ENCODE assay signal across 18 cellular contexts in the genomic region with DNA sequence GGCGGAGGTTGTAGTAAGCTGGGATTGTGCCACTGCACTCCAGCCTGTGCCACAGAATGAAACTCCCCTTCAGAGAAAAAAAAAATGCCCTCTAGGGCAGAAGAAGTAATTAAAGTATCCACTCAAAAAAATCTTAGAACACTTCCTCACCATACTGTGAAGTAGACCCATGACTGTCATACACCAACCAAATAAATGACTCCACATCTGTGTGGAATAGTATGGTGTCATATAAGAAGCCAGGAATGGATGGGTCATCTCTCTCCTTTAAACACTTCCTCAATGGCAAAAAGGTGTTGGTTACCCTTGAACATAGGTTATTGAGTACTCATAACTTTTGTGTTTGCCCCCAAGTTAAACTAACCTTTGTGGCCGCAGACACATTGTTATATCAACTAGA. TPM values are rescaled to one million over a fixed set of nuclear protein-coding genes. Genes with fewer than 3 reads are reported as not detected.
DNase-seq lines count a peak whose midpoint lies in the region; ATAC-seq and TF ChIP-seq lines count a peak whose summit lies in the region.
"Had no signal": no experiment of that assay in that cellular context is flagged by ENCODE, and none has a peak within 500 bp of the region (broad histone marks: within the 10 kb centered on the region; RNA-seq: fewer than 3 reads in every experiment).

No MANE protein-coding gene starts in this region.

- intact Hi-C loops in psoas muscle (cut with DNase I) = no loop called here

- no peak overlapping the region for H3K4me3 ChIP-seq in psoas muscle

- peaks cover 19 to 20% of the 10 kb centered on the region in 2 donors for H3K9me3 Mint-ChIP-seq in stimulated activated naive CD8-positive, alpha-beta T cell treated with anti-CD3 and anti-CD28 coated beads, Interleukin-15, amount 100 ng/mL, for 72 hours
- H3K9me3 Mint-ChIP-seq in activated T-helper 17 cell treated with anti-CD3 and anti-CD28 coated beads, Interleukin-2, amount 50 U/mL, for 72 hours = peaks cover 18% of the 10 kb centered on the region
- H3K9me3 Mint-ChIP-seq: HFFc6 had no signal

- no peak overlapping the region for H3K4me3 Mint-ChIP-seq in stimulated activated naive CD8-positive, alpha-beta T cell treated with anti-CD3 and anti-CD28 coated beads, Interleukin-15, amount 100 ng/mL, for 72 hours
- H3K4me3 Mint-ChIP-seq in activated T-helper 17 cell treated with anti-CD3 and anti-CD28 coated beads, Interleukin-2, amount 50 U/mL, for 72 hours = no peak overlapping the region
- H3K4me3 Mint-ChIP-seq: CD4-positive, CD25-positive, alpha-beta regulatory T cell; HFFc6 had no signal

- peaks cover 28% of the 10 kb centered on the region for H3K36me3 Mint-ChIP-seq in activated T-helper 17 cell treated with anti-CD3 and anti-CD28 coated beads, Interleukin-2, amount 50 U/mL, for 72 hours (ENCODE audit: low read depth)

- H3K27me3 ChIP-seq in psoas muscle (ENCODE audit: insufficient read depth in 3 of 3, low read length in 2 of 3) = no peaks in the 10 kb centered on the region
- H3K27me3 ChIP-seq: BE2C had no signal

- TF ChIP-seq CTCF in psoas muscle (IDR thresholded peaks at IDR 0.05) = no peak

- no peak overlapping the region for H3K27ac ChIP-seq in psoas muscle

- H3K36me3 ChIP-seq in psoas muscle (ENCODE audit: insufficient read depth in 1 of 2, low read depth in 1 of 2) = no peaks in the 10 kb centered on the region
- H3K36me3 ChIP-seq: BE2C had no signal

- peak; percentile 43 for ATAC-seq in stimulated activated naive CD8-positive, alpha-beta T cell treated with anti-CD3 and anti-CD28 coated beads, Interleukin-15, Interleukin-2, amounts not matched to agents 100 U/mL and 50 U/mL, for 24 hours
- ATAC-seq in stimulated activated naive CD8-positive, alpha-beta T cell treated with anti-CD3 and anti-CD28 coated beads, Interleukin-15, amount 100 ng/mL, for 72 hours = no peak
- peak; percentile 59 for ATAC-seq in activated T-helper 17 cell treated with anti-CD3 and anti-CD28 coated beads, Interleukin-2, amount 50 U/mL, for 72 hours (replicated peaks)
- peak in 3 of 4 donors; percentile 15 to 47 (median 36) for ATAC-seq in psoas muscle
- ATAC-seq: HCT116 had no signal

- no peaks in the 10 kb centered on the region for H3K9me3 ChIP-seq in psoas muscle
- H3K9me3 ChIP-seq: BE2C had no signal

- H3K27me3 Mint-ChIP-seq in stimulated activated naive CD8-positive, alpha-beta T cell treated with anti-CD3 and anti-CD28 coated beads, Interleukin-15, amount 100 ng/mL, for 72 hours = no peaks in the 10 kb centered on the region
- no peaks in the 10 kb centered on the region for H3K27me3 Mint-ChIP-seq in activated T-helper 17 cell treated with anti-CD3 and anti-CD28 coated beads, Interleukin-2, amount 50 U/mL, for 72 hours
- H3K27me3 Mint-ChIP-seq: CD4-positive, CD25-positive, alpha-beta regulatory T cell; CD8-positive, alpha-beta memory T cell had no signal

- WGBS in psoas muscle, 3 donors = 92 to 99% (median 93%) methylated on average over 2 of the region's 2 CpGs

- H3K4me1 Mint-ChIP-seq in stimulated activated naive CD8-positive, alpha-beta T cell treated with anti-CD3 and anti-CD28 coated beads, Interleukin-15, amount 100 ng/mL, for 72 hours = peaks cover 18% of the 10 kb centered on the region
- H3K4me1 Mint-ChIP-seq in activated T-helper 17 cell treated with anti-CD3 and anti-CD28 coated beads, Interleukin-2, amount 50 U/mL, for 72 hours = peaks cover 31% of the 10 kb centered on the region

- H3K4me1 ChIP-seq in psoas muscle = peaks cover 16% of the 10 kb centered on the region
- H3K4me1 ChIP-seq: BE2C had no signal

- no peak overlapping the region for H3K27ac Mint-ChIP-seq in stimulated activated naive CD8-positive, alpha-beta T cell treated with anti-CD3 and anti-CD28 coated beads, Interleukin-15, amount 100 ng/mL, for 72 hours
- H3K27ac Mint-ChIP-seq in activated T-helper 17 cell treated with anti-CD3 and anti-CD28 coated beads, Interleukin-2, amount 50 U/mL, for 72 hours = no peak overlapping the region
- H3K27ac Mint-ChIP-seq: HFFc6 had no signal

- DNase-seq in stimulated activated naive CD8-positive, alpha-beta T cell treated with anti-CD3 and anti-CD28 coated beads, Interleukin-15, Interleukin-2, amounts not matched to agents 100 U/mL and 50 U/mL, for 24 hours = no peak
- DNase-seq in stimulated activated naive CD8-positive, alpha-beta T cell treated with anti-CD3 and anti-CD28 coated beads, Interleukin-15, amount 100 ng/mL, for 72 hours = no peak
- DNase-seq in psoas muscle = no peak
- no peak for DNase-seq in NCI-H345 (lab: John Stamatoyannopoulos, UW)
- no peak for DNase-seq in iPS-NIHi7 (ENCODE audit: extremely low spot score)
- DNase-seq: BE2C; C1 segment of cervical spinal cord; CD4-positive, CD25-positive, alpha-beta regulatory T cell; CD8-positive, alpha-beta memory T cell; COR-L47; DMS 273 treated with DMSO at 0.1 percent for 48 hours; DMS53; GOT3; H7; HFFc6; IMR-90 had no signal

RNA-seq across cellular contexts. Expression of gene PCGF5, which starts 48.1 kb away (rescaled TPM):
- total RNA-seq in activated T-helper 17 cell treated with anti-CD3 and anti-CD28 coated beads, Interleukin-2, amount 50 U/mL, for 72 hours = 10 to 100 TPM; 32.9 to 37.3 TPM
- total RNA-seq in psoas muscle = 10 to 100 TPM; 30.3 to 85.2 (median 57.4) TPM
- polyA plus RNA-seq in psoas muscle = 100 to 1,000 TPM in 1 of 3 donors, 10 to 100 TPM in 2; 56.5 to 126 (median 57.8) TPM
